In the genomic region with DNA sequence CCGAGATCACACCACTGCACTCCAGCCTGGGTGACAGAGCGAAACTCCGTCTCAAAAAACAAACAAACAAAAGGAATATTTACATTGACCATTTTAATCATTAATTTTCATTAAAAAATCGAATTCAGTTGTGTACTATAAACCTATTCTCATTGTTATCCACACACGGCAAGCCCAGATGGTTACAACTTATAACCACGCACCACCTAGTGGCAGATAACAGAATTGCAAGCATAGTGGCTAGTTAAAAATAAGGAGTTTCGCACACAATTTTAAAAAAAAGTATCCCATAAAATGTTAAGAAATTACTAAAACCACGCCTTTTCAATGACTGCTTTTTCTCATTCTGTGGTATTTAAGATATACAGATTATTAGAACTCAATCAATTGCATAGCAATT, we compare ENCODE assay signal across 11 cellular contexts. TPM values are rescaled to one million over a fixed set of nuclear protein-coding genes. Genes with fewer than 3 reads are reported as not detected.
A peak's percentile ranks its signal among the peaks of the same experiment; 100 is the strongest.
DNase-seq lines count a peak whose midpoint lies in the region; ATAC-seq and TF ChIP-seq lines count a peak whose summit lies in the region.
"Had no signal": no experiment of that assay in that cellular context is flagged by ENCODE, and none has a peak within 500 bp of the region (broad histone marks: within the 10 kb centered on the region; RNA-seq: fewer than 3 reads in every experiment).

No MANE protein-coding gene starts in this region.

- H3K4me1 Mint-ChIP-seq in immature natural killer cell: peaks cover 0 to 9% of the 10 kb centered on the region in 2 donors

- TF ChIP-seq CTCF in BJ (IDR thresholded peaks at IDR 0.05; ENCODE audit: insufficient read depth, low read depth, low read length): peak; percentile 42
- peak; percentile 29; the same call in 1 of the 2 replicates for TF ChIP-seq CTCF in GM12874 (IDR thresholded peaks at IDR 0.05; ENCODE audit: insufficient read depth, low read depth, low read length)

- no peaks in the 10 kb centered on the region for H3K9me3 Mint-ChIP-seq in immature natural killer cell

- DNase-seq in BJ (ENCODE audit: low read depth) (no peak), T-helper 9 cell (peak; percentile 3), immature natural killer cell (peak; percentile 18 to 22 (median 22)), DMS79 (lab: John Stamatoyannopoulos, UW) (no peak)
- DNase-seq: amygdala, naive B cell had no signal

- peaks cover 0 to 4% (median 0%) of the 10 kb centered on the region in 3 donors for H3K36me3 Mint-ChIP-seq in immature natural killer cell
- H3K36me3 Mint-ChIP-seq: naive B cell had no signal

- peaks cover 0 to 3% (median 0%) of the 10 kb centered on the region in 3 donors for H3K27me3 Mint-ChIP-seq in immature natural killer cell (ENCODE audit: low read depth in 3 of 3)
- H3K27me3 Mint-ChIP-seq: naive B cell had no signal

- no peak overlapping the region for H3K4me3 Mint-ChIP-seq in immature natural killer cell
- H3K4me3 Mint-ChIP-seq: naive B cell had no signal

- no peaks in the 10 kb centered on the region for H3K27me3 ChIP-seq in BJ (ENCODE audit: control insufficient read depth, insufficient read depth, low read length)

- no peak overlapping the region for H3K4me3 ChIP-seq in BJ (ENCODE audit: low read depth, low read length)
- H3K4me3 ChIP-seq: thoracic aorta had no signal

- no peak overlapping the region for H3K27ac Mint-ChIP-seq in immature natural killer cell

- no peaks in the 10 kb centered on the region for H3K36me3 ChIP-seq in BJ (ENCODE audit: control insufficient read depth, insufficient read depth, low read length)
- H3K36me3 ChIP-seq: thoracic aorta had no signal

- ATAC-seq in GM21576 (IDR thresholded peaks at IDR 0.05; ENCODE audit: unreplicated experiment): no peak
- no peak for ATAC-seq in HG02642 (IDR thresholded peaks at IDR 0.05; ENCODE audit: poor library complexity, unreplicated experiment)
- no peak for ATAC-seq in HG02938 (IDR thresholded peaks at IDR 0.05; ENCODE audit: unreplicated experiment)

- CTCF ChIA-PET in BJ (lab: Yijun Ruan, JAX): interaction anchor here (0.7 kb wide), 1 partner anchor 202 kb away, joined by 4 read pairs; no protein-coding TSS in a partner anchor

- POLR2A ChIA-PET in BJ (lab: Charles Lee): no interaction called here

RNA-seq across cellular contexts. Expression of a gene that starts 25.4 kb away (rescaled TPM):
- polyA plus RNA-seq in BJ (2011; rRNA removed): 1.0 and 1.3 TPM in 2 replicates
- polyA minus RNA-seq in BJ (2011; rRNA and poly(A)+ RNA removed): 1.7 and 3.4 TPM in 2 replicates
- 10 to 100 TPM; 47.5 to 75.3 (median 73.9) TPM for polyA plus RNA-seq in immature natural killer cell

Comparison
In these comparisons a context has a peak if more than half of its experiments do, and no peak if none do; other contexts are left out.
1. DNase-seq: peak in T-helper 9 cell (single experiment) and immature natural killer cell (3 of 3); none in BJ (single experiment) and DMS79 (single experiment).
2. RNA of a gene that starts 25.4 kb away (polyA plus RNA-seq): 47.5 to 75.3 TPM in immature natural killer cell; 1.0 to 1.3 TPM in BJ; every median in the first group is over 10 times any median in the second.